ENCODE assay signal across 9 cellular contexts in the genomic region with DNA sequence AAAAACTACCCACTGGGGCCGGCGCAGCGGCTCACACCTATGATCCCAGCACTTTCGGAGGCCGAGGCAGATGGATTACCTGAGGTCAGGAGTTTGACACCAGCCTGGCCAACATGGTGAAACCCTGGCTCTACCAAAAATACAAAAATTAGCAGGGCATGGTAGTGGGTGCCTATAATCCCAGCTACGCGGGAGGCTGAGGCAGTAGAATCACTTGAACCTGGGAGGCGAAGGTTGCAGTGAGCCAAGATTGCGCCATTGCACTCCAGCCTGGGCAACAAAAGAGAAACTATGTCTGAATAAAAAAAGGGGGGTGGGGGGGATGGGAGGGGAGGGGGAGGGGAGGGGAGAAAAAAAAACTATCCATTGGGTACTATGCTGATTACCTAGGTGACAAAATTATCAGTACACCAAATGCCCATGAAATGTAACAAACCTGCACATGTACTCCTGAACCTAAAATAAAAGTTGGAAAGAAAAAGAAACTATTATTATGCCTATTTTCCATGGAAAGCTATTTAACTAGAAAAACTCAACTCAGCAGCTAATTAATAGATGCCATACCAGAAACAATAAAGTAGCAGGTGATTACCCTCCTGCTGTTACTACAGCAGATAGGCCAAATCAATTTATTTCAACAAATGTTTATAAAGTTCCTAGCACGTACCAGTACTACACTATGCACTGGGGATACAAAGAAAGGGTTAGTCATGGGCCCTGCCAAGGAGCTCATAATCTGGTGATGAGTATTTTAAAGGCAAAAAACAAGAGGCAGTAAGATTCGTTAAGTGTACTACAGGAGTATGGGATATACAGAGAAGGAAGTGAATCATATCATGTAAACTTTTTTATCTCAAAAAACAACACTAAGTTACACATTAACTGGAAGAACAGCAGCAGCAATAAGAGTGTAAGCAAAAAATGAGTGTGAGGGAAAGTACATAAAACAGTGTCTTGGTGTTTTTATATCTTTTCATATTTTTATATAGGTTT.
DNase-seq lines count a peak whose midpoint lies in the region; ATAC-seq, FAIRE-seq and TF ChIP-seq lines count a peak whose summit lies in the region.
"Had no signal": no experiment of that assay in that cellular context is flagged by ENCODE, and none has a peak within 500 bp of the region (broad histone marks: within the 10 kb centered on the region; RNA-seq: fewer than 3 reads in every experiment).

No MANE protein-coding gene starts in this region.

- SMC1A ChIA-PET in GM12878 (lab: Charles Lee; ENCODE audit: uncharacterized antibody, unreplicated experiment) = interaction anchor here (0.9 to 19.9 kb wide), 10 partner anchors 9 to 116 kb away, joined by 3 to 435 read pairs (median 7); no protein-coding TSS in a partner anchor

- FAIRE-seq in GM12878 (lab: Jason Lieb, UNC) = no peak

- TF ChIP-seq POLR2A in GM12878 (IDR thresholded peaks at IDR 0.05; ENCODE audit: low read depth, low read length) = no peak

- intact Hi-C loops in CD14-positive monocyte (cut with micrococcal nuclease) = no loop called here
- intact Hi-C loops in GM12878 (cut with micrococcal nuclease; ENCODE audit: unreplicated experiment) = no loop called here

- POLR2A ChIA-PET in GM12878 (lab: Charles Lee) = interaction anchor here (0.6 to 3.3 kb wide), 5 partner anchors 10 to 118 kb away, joined by 3 to 36 read pairs (median 5); no protein-coding TSS in a partner anchor

- CTCF ChIA-PET in GM12878 (lab: Yijun Ruan, JAX) = interaction anchor here (0.8 to 16.6 kb wide), 6 partner anchors 10 to 116 kb away, joined by 3 to 218 read pairs (median 4); no protein-coding TSS in a partner anchor

- BruUV-seq in GM12878 (replicated peaks; lab: Mats Ljungman, UMichigan) = no TSS peak

- H3K4me1 Mint-ChIP-seq in CD14-positive monocyte = peaks cover 21% of the 10 kb centered on the region

- peaks cover 2% of the 10 kb centered on the region; the same call in 1 of the 3 replicates for H3K9me3 ChIP-seq in GM12878 (replicated peaks; ENCODE audit: control insufficient read depth, insufficient read depth, low read length)

- H4K20me1 ChIP-seq in GM12878 (ENCODE audit: control insufficient read depth, insufficient read depth) = no peaks in the 10 kb centered on the region

- no peaks in the 10 kb centered on the region for H3K27me3 Mint-ChIP-seq in CD14-positive monocyte (ENCODE audit: low read depth in 3 of 3)
- H3K27me3 Mint-ChIP-seq: central memory CD8-positive, alpha-beta T cell had no signal

- peaks cover 2% of the 10 kb centered on the region in 2 donors for H3K36me3 Mint-ChIP-seq in CD14-positive monocyte

- peak overlapping the region in 1 of 2 donors; percentile 24 for H3K4me3 Mint-ChIP-seq in CD14-positive monocyte
- H3K4me3 Mint-ChIP-seq: central memory CD8-positive, alpha-beta T cell had no signal

- ATAC-seq in GM19455 (IDR thresholded peaks at IDR 0.05; ENCODE audit: unreplicated experiment) (peak; percentile 73), HG03442 (IDR thresholded peaks at IDR 0.05; ENCODE audit: unreplicated experiment) (peak; percentile 86), GM12878 (peak; percentile 94)

- no peak overlapping the region for H3K9ac ChIP-seq in GM12878 (ENCODE audit: control insufficient read depth, insufficient read depth, low read length)

- H3K27ac Mint-ChIP-seq in CD14-positive monocyte = peak overlapping the region in 4 of 7 donors; percentile 9 to 48 (median 24)

- no peak for TF ChIP-seq RAD21 in GM12878 (IDR thresholded peaks at IDR 0.05; ENCODE audit: insufficient read depth, low read depth, low read length)

- no peak overlapping the region for H3K4me2 ChIP-seq in GM12878 (ENCODE audit: control insufficient read depth, insufficient read depth)

- no peak overlapping the region for H2AFZ ChIP-seq in GM12878 (ENCODE audit: control insufficient read depth, low read depth, low read length)

- H3K36me3 ChIP-seq in GM12878 (ENCODE audit: control insufficient read depth in 2 of 2, insufficient read depth in 2 of 2, low read length in 1 of 2) = no peaks in the 10 kb centered on the region

- in situ Hi-C loops in GM12878 (cut with MboI) = no loop called here

- H3K27me3 ChIP-seq in GM12878 (replicated peaks in 1 of 2; ENCODE audit: control insufficient read depth in 2 of 2, insufficient read depth in 2 of 2, low read length in 1 of 2) = no peaks in the 10 kb centered on the region

- no peak overlapping the region for H3K27ac ChIP-seq in GM12878 (ENCODE audit: control insufficient read depth, insufficient read depth)
- no peak overlapping the region for H3K27ac ChIP-seq in substantia nigra (ENCODE audit: low read depth, low read length, poor library complexity, severe bottlenecking)

- TF ChIP-seq CTCF in CD14-positive monocyte (IDR thresholded peaks at IDR 0.05) = no peak
- no peak for TF ChIP-seq CTCF in GM12878 (IDR thresholded peaks at IDR 0.05 in 2 of 3, conservative IDR thresholded peaks at IDR 0.05 in 1 of 3; ENCODE audit: control insufficient read depth in 2 of 3, extremely low read depth in 1 of 3, insufficient read depth in 1 of 3, low read depth in 3 of 3, low read length in 3 of 3)

- RAD21 ChIA-PET in GM12878 (lab: Charles Lee; ENCODE audit: unreplicated experiment) = interaction anchor here (0.7 to 4.1 kb wide), 7 partner anchors 10 to 134 kb away, joined by 3 to 39 read pairs (median 5); no protein-coding TSS in a partner anchor

- no peak overlapping the region for H3K4me3 ChIP-seq in GM12878

- DNase-seq in CD14-positive monocyte (ENCODE audit: low spot score) = no peak
- DNase-seq in GM12878 (ENCODE audit: low read depth, low spot score) = no peak
- no peak for DNase-seq in substantia nigra (lab: John Stamatoyannopoulos, UW)
- DNase-seq in inferior parietal cortex (ENCODE audit: extremely low spot score) = no peak
- no peak for DNase-seq in Kasumi-1 (lab: John Stamatoyannopoulos, UW)
- no peak for DNase-seq in globus pallidus (ENCODE audit: low spot score)

- peaks cover 0 to 12% (median 4%) of the 10 kb centered on the region in 7 donors for H3K9me3 Mint-ChIP-seq in CD14-positive monocyte
- H3K9me3 Mint-ChIP-seq: central memory CD8-positive, alpha-beta T cell had no signal

- H3K4me1 ChIP-seq in GM12878 (ENCODE audit: control insufficient read depth, insufficient read depth, low read length) = no peaks in the 10 kb centered on the region

- H3K79me2 ChIP-seq in GM12878 (ENCODE audit: control insufficient read depth, insufficient read depth, low read length) = no peaks in the 10 kb centered on the region

- peak; percentile 25 to 56; a peak in 1 of 4 replicates for TF ChIP-seq EP300 in GM12878 (IDR thresholded peaks at IDR 0.05; ENCODE audit: borderline replicate concordance in 1 of 2, control insufficient read depth in 1 of 2, low read depth in 2 of 2, low read length in 2 of 2)

- 85% methylated on average over 11 of the region's 11 CpGs for WGBS in GM12878 (ENCODE audit: insufficient coverage, insufficient replicate concordance, low lambda C conversion rate, missing lambda C conversion rate)

TF ChIP-seq in GM12878, 131 proteins besides CTCF, POLR2A, EP300 and RAD21 (continues in another document):
- TF ChIP-seq SIX5 (IDR thresholded peaks at IDR 0.05; ENCODE audit: low read depth, low read length, severe bottlenecking) (no peak), ZBTB33 (IDR thresholded peaks at IDR 0.05) (no peak; the same call in 1 of the 2 replicates), EGR1 (IDR thresholded peaks at IDR 0.05; ENCODE audit: borderline replicate concordance in 1 of 2, low read depth in 2 of 2, low read length in 2 of 2) (no peak), TBL1XR1 (IDR thresholded peaks at IDR 0.05; ENCODE audit: low read depth, low read length) (no peak), SMARCA5 (IDR thresholded peaks at IDR 0.05) (no peak), BRCA1 (IDR thresholded peaks at IDR 0.05; ENCODE audit: low read depth, low read length) (no peak), SUZ12 (IDR thresholded peaks at IDR 0.05; ENCODE audit: unreplicated experiment) (no peak), ATF2 (IDR thresholded peaks at IDR 0.05; ENCODE audit: low read length) (no peak), CEBPB (IDR thresholded peaks at IDR 0.05; ENCODE audit: borderline replicate concordance in 1 of 2, low read depth in 2 of 2, low read length in 2 of 2) (no peak), MYC (IDR thresholded peaks at IDR 0.05; ENCODE audit: insufficient read depth, insufficient read length, insufficient replicate concordance, low read length, severe bottlenecking) (no peak), IKZF2 (IDR thresholded peaks at IDR 0.05) (peak in 1 of 2 experiments; percentile 37; a peak in 2 of 4 replicates), BHLHE40 (IDR thresholded peaks at IDR 0.05; ENCODE audit: borderline replicate concordance in 1 of 2, low read depth in 2 of 2, low read length in 1 of 2) (peak in 1 of 2 experiments; percentile 14; a peak in 1 of 4 replicates)
- TF ChIP-seq, protein P1, sequence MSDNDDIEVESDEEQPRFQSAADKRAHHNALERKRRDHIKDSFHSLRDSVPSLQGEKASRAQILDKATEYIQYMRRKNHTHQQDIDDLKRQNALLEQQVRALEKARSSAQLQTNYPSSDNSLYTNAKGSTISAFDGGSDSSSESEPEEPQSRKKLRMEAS (IDR thresholded peaks at IDR 0.05; ENCODE audit: low read depth, low read length) = no peak
